ENCODE assay signal across 8 cellular contexts in the genomic region with DNA sequence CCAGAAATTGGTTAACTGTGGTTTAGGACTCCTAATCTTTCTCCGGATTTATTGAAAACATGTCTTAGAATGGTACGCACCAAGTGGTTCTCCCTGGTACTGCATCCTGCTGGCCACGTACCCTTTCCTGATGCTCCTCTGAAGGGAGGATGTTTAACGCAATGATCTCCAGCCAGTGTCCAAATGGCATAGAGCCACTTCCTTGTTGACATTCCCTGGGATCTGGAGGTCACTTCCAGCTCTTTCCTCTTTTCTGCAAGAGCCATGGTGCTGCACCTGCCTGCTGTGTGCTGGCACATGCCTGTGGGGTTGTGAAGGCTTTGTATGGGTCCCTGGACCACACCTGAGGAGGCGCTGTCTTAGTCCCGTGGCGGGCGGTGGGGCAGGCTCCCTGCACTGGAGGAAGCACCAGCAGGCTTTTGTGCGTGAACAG. TPM values are rescaled to one million over a fixed set of nuclear protein-coding genes. Genes with fewer than 3 reads are reported as not detected.
A peak's percentile ranks its signal among the peaks of the same experiment; 100 is the strongest.
DNase-seq lines count a peak whose midpoint lies in the region; ATAC-seq and TF ChIP-seq lines count a peak whose summit lies in the region.

No MANE protein-coding gene starts in this region.

- no peaks in the 10 kb centered on the region for H3K9me3 Mint-ChIP-seq in chondrocyte (ENCODE audit: low read depth)
- H3K9me3 Mint-ChIP-seq in activated T-helper 2 cell treated with anti-CD3 and anti-CD28 coated beads, Interferon-gamma antibody, Interleukin-2, Interleukin-4, amounts not matched to agents 10 μg/mL and 5 μg/mL and 100 μg/mL, durations not matched to agents 14 hours and 24 hours and 36 hours: no peaks in the 10 kb centered on the region

- peaks cover 7% of the 10 kb centered on the region for H3K36me3 Mint-ChIP-seq in chondrocyte (ENCODE audit: low read depth)
- H3K36me3 Mint-ChIP-seq in activated T-helper 2 cell treated with anti-CD3 and anti-CD28 coated beads, Interferon-gamma antibody, Interleukin-2, Interleukin-4, amounts not matched to agents 10 μg/mL and 5 μg/mL and 100 μg/mL, durations not matched to agents 14 hours and 24 hours and 36 hours (ENCODE audit: low read depth): peaks cover 22% of the 10 kb centered on the region

- DNase-seq in DND-41 (peak; percentile 52), NAMALWA (ENCODE audit: low spot score) (peak; percentile 65), chondrocyte (ENCODE audit: low spot score) (no peak), osteoblast (ENCODE audit: insufficient read length, low spot score, missing footprints) (no peak), posterior vena cava (ENCODE audit: low spot score) (no peak)
- no peak for DNase-seq in activated T-helper 2 cell treated with anti-CD3 and anti-CD28 coated beads, Interferon-gamma antibody, Interleukin-2, Interleukin-4, amounts not matched to agents 10 μg/mL and 5 μg/mL and 100 μg/mL, durations not matched to agents 14 hours and 24 hours and 36 hours (ENCODE audit: low spot score)
- DNase-seq in stimulated activated CD4-positive, alpha-beta T cell treated with anti-CD3 and anti-CD28 coated beads, Interleukin-15, amount 100 ng/mL, for 24 hours: no peak

- H3K36me3 ChIP-seq in DND-41 (ENCODE audit: insufficient read depth, low read length): peaks cover 51% of the 10 kb centered on the region
- peaks cover 9% of the 10 kb centered on the region for H3K36me3 ChIP-seq in osteoblast (ENCODE audit: insufficient read depth, low read length)

- H3K9ac ChIP-seq in DND-41 (ENCODE audit: low read depth, low read length): peak overlapping the region; percentile 23; the same call in 1 of the 2 replicates

- H3K79me2 ChIP-seq in DND-41 (ENCODE audit: insufficient read depth, low read length) (peaks cover 98% of the 10 kb centered on the region), osteoblast (ENCODE audit: insufficient read depth, low read length) (peaks cover 97% of the 10 kb centered on the region)

- TF ChIP-seq CTCF in DND-41 (IDR thresholded peaks at IDR 0.05; ENCODE audit: borderline replicate concordance, extremely low read depth, low read length, poor library complexity, severe bottlenecking): peak; percentile 80
- TF ChIP-seq CTCF in chondrocyte (IDR thresholded peaks at IDR 0.05): peak; percentile 67
- TF ChIP-seq CTCF in osteoblast (IDR thresholded peaks at IDR 0.05; ENCODE audit: extremely low read depth, low read depth, low read length): peak; percentile 56

- H3K4me1 ChIP-seq in DND-41 (ENCODE audit: insufficient read depth, low read length) (peaks cover 99% of the 10 kb centered on the region), osteoblast (ENCODE audit: insufficient read depth, low read length) (peaks cover 18% of the 10 kb centered on the region)

- no peak overlapping the region for H3K4me3 Mint-ChIP-seq in chondrocyte (ENCODE audit: unreplicated experiment)
- no peak overlapping the region for H3K4me3 Mint-ChIP-seq in activated T-helper 2 cell treated with anti-CD3 and anti-CD28 coated beads, Interferon-gamma antibody, Interleukin-2, Interleukin-4, amounts not matched to agents 10 μg/mL and 5 μg/mL and 100 μg/mL, durations not matched to agents 14 hours and 24 hours and 36 hours (ENCODE audit: low read depth)

- H3K9me3 ChIP-seq in DND-41 (ENCODE audit: insufficient read depth, low read length, severe bottlenecking): no peaks in the 10 kb centered on the region
- no peaks in the 10 kb centered on the region for H3K9me3 ChIP-seq in osteoblast (ENCODE audit: low read depth, low read length)

- no peaks in the 10 kb centered on the region for H3K27me3 Mint-ChIP-seq in chondrocyte (ENCODE audit: low read depth)
- no peaks in the 10 kb centered on the region for H3K27me3 Mint-ChIP-seq in activated T-helper 2 cell treated with anti-CD3 and anti-CD28 coated beads, Interferon-gamma antibody, Interleukin-2, Interleukin-4, amounts not matched to agents 10 μg/mL and 5 μg/mL and 100 μg/mL, durations not matched to agents 14 hours and 24 hours and 36 hours (ENCODE audit: low read depth)

- H2AFZ ChIP-seq in DND-41 (ENCODE audit: low read depth, low read length) (no peak overlapping the region), osteoblast (ENCODE audit: low read length) (no peak overlapping the region)

- no peak overlapping the region for H3K27ac Mint-ChIP-seq in chondrocyte (ENCODE audit: unreplicated experiment)
- H3K27ac Mint-ChIP-seq in activated T-helper 2 cell treated with anti-CD3 and anti-CD28 coated beads, Interferon-gamma antibody, Interleukin-2, Interleukin-4, amounts not matched to agents 10 μg/mL and 5 μg/mL and 100 μg/mL, durations not matched to agents 14 hours and 24 hours and 36 hours: no peak overlapping the region

- no peak for ATAC-seq in DND-41 (ENCODE audit: insufficient read depth, low read depth)
- no peak for ATAC-seq in GM18519 (IDR thresholded peaks at IDR 0.05; ENCODE audit: low FRiP score, unreplicated experiment)

- H3K27ac ChIP-seq in DND-41 (ENCODE audit: low read length): peak overlapping the region; percentile 78
- no peak overlapping the region for H3K27ac ChIP-seq in osteoblast (ENCODE audit: low read depth, low read length)

- H3K4me1 Mint-ChIP-seq in chondrocyte (ENCODE audit: low read depth): peaks cover 70% of the 10 kb centered on the region
- peaks cover 63% of the 10 kb centered on the region for H3K4me1 Mint-ChIP-seq in activated T-helper 2 cell treated with anti-CD3 and anti-CD28 coated beads, Interferon-gamma antibody, Interleukin-2, Interleukin-4, amounts not matched to agents 10 μg/mL and 5 μg/mL and 100 μg/mL, durations not matched to agents 14 hours and 24 hours and 36 hours (ENCODE audit: low read depth)

- H4K20me1 ChIP-seq in DND-41 (ENCODE audit: insufficient read depth, low read length) (peaks cover 43% of the 10 kb centered on the region), osteoblast (ENCODE audit: insufficient read depth, low read length) (peaks cover 52% of the 10 kb centered on the region)

- H3K4me3 ChIP-seq in DND-41 (ENCODE audit: low read depth in 1 of 2, low read length in 2 of 2) (no peak overlapping the region), osteoblast (ENCODE audit: insufficient read depth, low read length) (no peak overlapping the region)

- H3K27me3 ChIP-seq in DND-41 (ENCODE audit: insufficient read depth, low read length, poor library complexity): no peaks in the 10 kb centered on the region
- no peaks in the 10 kb centered on the region for H3K27me3 ChIP-seq in osteoblast (ENCODE audit: insufficient read depth, low read length)

- peak overlapping the region; percentile 31 for H3K4me2 ChIP-seq in DND-41 (ENCODE audit: insufficient read depth, low read length)
- H3K4me2 ChIP-seq in osteoblast (ENCODE audit: insufficient read depth, low read length): no peak overlapping the region

- intact Hi-C loops in posterior vena cava (cut with DNase I): no loop called here
- intact Hi-C loops in activated T-helper 2 cell treated with anti-CD3 and anti-CD28 coated beads, Interferon-gamma antibody, Interleukin-2, Interleukin-4, amounts not matched to agents 10 μg/mL and 5 μg/mL and 100 μg/mL, durations not matched to agents 14 hours and 24 hours and 36 hours (cut with micrococcal nuclease): loop anchor here (10.0 kb wide), 1 partner anchor 154 kb away; no protein-coding TSS in a partner anchor

RNA-seq across cellular contexts. Expression of a gene that starts 53.9 kb away (rescaled TPM):
- 210 to 276 TPM (median 223 TPM) in 3 replicates for total RNA-seq in chondrocyte
- total RNA-seq in osteoblast: 81.9 and 83.2 TPM in 2 replicates
- total RNA-seq in posterior vena cava: 10 to 100 TPM; 72.6 to 79.6 TPM
- 58.9 and 59.3 TPM in 2 replicates for total RNA-seq in activated T-helper 2 cell treated with anti-CD3 and anti-CD28 coated beads, Interferon-gamma antibody, Interleukin-2, Interleukin-4, amounts not matched to agents 10 μg/mL and 5 μg/mL and 100 μg/mL, durations not matched to agents 14 hours and 24 hours and 36 hours

Comparison
In these comparisons a context has a peak if more than half of its experiments do, and no peak if none do; other contexts are left out.
1. DNase-seq: peak in DND-41 (single experiment) and NAMALWA (single experiment); none in chondrocyte (single experiment), osteoblast (single experiment), posterior vena cava (single experiment), activated T-helper 2 cell treated with anti-CD3 and anti-CD28 coated beads, Interferon-gamma antibody, Interleukin-2, Interleukin-4, amounts not matched to agents 10 μg/mL and 5 μg/mL and 100 μg/mL, durations not matched to agents 14 hours and 24 hours and 36 hours (single experiment) and stimulated activated CD4-positive, alpha-beta T cell treated with anti-CD3 and anti-CD28 coated beads, Interleukin-15, amount 100 ng/mL, for 24 hours (single experiment).
2. Peak in every context shown above with its lines, with median percentiles within 50 percentile points of each other: CTCF ChIP-seq.